ENCODE assay signal across 8 cellular contexts in the genomic region with DNA sequence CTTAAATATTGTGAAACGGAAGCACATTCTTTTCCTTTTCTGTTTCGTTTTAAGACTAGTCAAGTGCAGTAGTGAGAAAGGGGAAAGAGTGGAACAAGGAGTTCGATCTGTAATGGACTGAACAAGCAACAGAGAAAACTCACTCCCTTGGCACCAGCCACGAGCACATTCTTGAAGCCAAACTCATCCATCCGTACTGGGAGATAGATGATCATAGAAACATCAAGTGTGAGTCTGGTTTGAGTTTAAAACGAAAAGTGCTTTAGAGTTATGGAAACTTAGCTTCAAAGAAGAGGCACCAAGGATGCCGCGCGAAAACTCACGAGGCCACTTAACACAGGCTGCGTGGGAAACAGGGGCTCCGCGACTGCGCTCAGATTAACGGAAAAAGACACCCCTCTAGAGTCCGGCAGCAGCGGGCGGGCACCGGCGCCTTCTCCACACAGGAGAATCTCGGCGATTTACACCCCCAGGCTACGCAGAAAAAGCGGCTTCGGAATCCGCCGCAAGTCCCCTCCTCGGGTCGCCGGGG. TPM values are rescaled to one million over a fixed set of nuclear protein-coding genes. Genes with fewer than 3 reads are reported as not detected.
DNase-seq lines count a peak whose midpoint lies in the region; ATAC-seq, FAIRE-seq and TF ChIP-seq lines count a peak whose summit lies in the region.

No MANE protein-coding gene starts in this region.

- H3K27me3 ChIP-seq in BE2C (no peaks in the 10 kb centered on the region), iPS-15b (ENCODE audit: control insufficient read depth, insufficient read depth, low read length) (peaks cover 14% of the 10 kb centered on the region), skeletal muscle satellite cell (ENCODE audit: control insufficient read depth, insufficient read depth, low read length) (no peaks in the 10 kb centered on the region)

- peak; percentile 3 for ATAC-seq in GM19438 (IDR thresholded peaks at IDR 0.05; ENCODE audit: low read depth, unreplicated experiment)

- H3K4me3 ChIP-seq in BE2C (ENCODE audit: low read depth, low read length) = peak overlapping the region; percentile 51
- peak overlapping the region; percentile 50 for H3K4me3 ChIP-seq in astrocyte of the spinal cord (ENCODE audit: low read depth, low read length)
- H3K4me3 ChIP-seq in iPS-15b (ENCODE audit: low read depth, low read length) = peak overlapping the region; percentile 40
- peak overlapping the region; percentile 65 for H3K4me3 ChIP-seq in skeletal muscle satellite cell (ENCODE audit: low read length)

- H3K4me2 ChIP-seq in skeletal muscle satellite cell (ENCODE audit: low read length) = peak overlapping the region; percentile 81

- no peak for TF ChIP-seq CTCF in BE2C (IDR thresholded peaks at IDR 0.05; ENCODE audit: low read depth, low read length)
- no peak for TF ChIP-seq CTCF in astrocyte of the spinal cord (IDR thresholded peaks at IDR 0.05; ENCODE audit: low read depth, low read length)

- H3K36me3 ChIP-seq in BE2C (no peaks in the 10 kb centered on the region), iPS-15b (ENCODE audit: control insufficient read depth, insufficient read depth, low read length) (no peaks in the 10 kb centered on the region), skeletal muscle satellite cell (ENCODE audit: insufficient read depth, low read length) (no peaks in the 10 kb centered on the region)

- H3K9me3 ChIP-seq in BE2C = no peaks in the 10 kb centered on the region
- no peaks in the 10 kb centered on the region for H3K9me3 ChIP-seq in iPS-15b (ENCODE audit: control insufficient read depth, insufficient read depth, low read length)
- H3K9me3 ChIP-seq in skeletal muscle satellite cell (replicated peaks; ENCODE audit: low read length) = no peaks in the 10 kb centered on the region

- H3K4me1 ChIP-seq in BE2C (no peaks in the 10 kb centered on the region), iPS-15b (ENCODE audit: control insufficient read depth, insufficient read depth, low read length) (no peaks in the 10 kb centered on the region), skeletal muscle satellite cell (ENCODE audit: control insufficient read depth, insufficient read depth, low read length) (peaks cover 17% of the 10 kb centered on the region)

- DNase-seq in BE2C = no peak
- peak; percentile 36 for DNase-seq in NCI-H69 (lab: John Stamatoyannopoulos, UW)
- peak; percentile 82 for DNase-seq in astrocyte of the spinal cord (ENCODE audit: low read depth, low spot score)
- no peak for DNase-seq in GM12891 (ENCODE audit: insufficient read length, low spot score)
- DNase-seq in NCI-H774 (lab: John Stamatoyannopoulos, UW) = no peak

- no peak for FAIRE-seq in GM12891 (lab: Jason Lieb, UNC)

- H3K9ac ChIP-seq in iPS-15b (ENCODE audit: low read depth, low read length) = no peak overlapping the region
- H3K9ac ChIP-seq in skeletal muscle satellite cell (ENCODE audit: low read depth, low read length) = peak overlapping the region; percentile 84

- in situ Hi-C loops in astrocyte of the spinal cord (cut with HindIII; ENCODE audit: low sequenced_read_pairs) = no loop called here

- no peak for TF ChIP-seq POLR2A in GM12891 (IDR thresholded peaks at IDR 0.05; ENCODE audit: low read depth, low read length)

TF ChIP-seq in GM12891, 5 proteins besides CTCF, POLR2A, EP300 and RAD21:
- TF ChIP-seq POLR2AphosphoS5 (IDR thresholded peaks at IDR 0.05; ENCODE audit: low read depth, low read length) = no peak
- TF ChIP-seq PAX5 (IDR thresholded peaks at IDR 0.05; ENCODE audit: insufficient read depth, low read length, severe bottlenecking) = no peak
- no peak for TF ChIP-seq POU2F2 (IDR thresholded peaks at IDR 0.05; ENCODE audit: low read depth, low read length)
- TF ChIP-seq SPI1 (IDR thresholded peaks at IDR 0.05; ENCODE audit: low read depth, low read length) = no peak
- no peak for TF ChIP-seq TAF1 (IDR thresholded peaks at IDR 0.05; ENCODE audit: low read depth, low read length)

RNA-seq across cellular contexts. Expression of a gene that starts 0.7 kb away (rescaled TPM):
- 6.2 TPM for polyA plus RNA-seq in BE2C (2012; ENCODE audit: insufficient read depth, insufficient read length, low read depth)
- total RNA-seq in skeletal muscle satellite cell (2012; rRNA removed) = 2.5 and 5.9 TPM in 2 replicates
- polyA plus RNA-seq in GM12891 (2012; ENCODE audit: low read depth, missing spikeins) = 0.62 TPM

RNA-seq across cellular contexts. Expression of a gene that starts 28.7 kb away (rescaled TPM):
- polyA plus RNA-seq in BE2C (2012; ENCODE audit: insufficient read depth, insufficient read length, low read depth) = 66.8 TPM
- total RNA-seq in skeletal muscle satellite cell (2012; rRNA removed) = 50.4 and 72.7 TPM in 2 replicates
- polyA plus RNA-seq in GM12891 (2012; ENCODE audit: low read depth, missing spikeins) = 58.6 TPM

RNA-seq across cellular contexts. Expression of a gene that starts 37.7 kb away (rescaled TPM):
- polyA plus RNA-seq in BE2C (2012; ENCODE audit: insufficient read depth, insufficient read length, low read depth) = 87.6 TPM
- 16.2 and 31.0 TPM in 2 replicates for total RNA-seq in skeletal muscle satellite cell (2012; rRNA removed)
- polyA plus RNA-seq in GM12891 (2012; ENCODE audit: low read depth, missing spikeins) = 10.3 TPM

RNA-seq across cellular contexts. Expression of a gene that starts 37.9 kb away (rescaled TPM):
- 38.0 TPM for polyA plus RNA-seq in BE2C (2012; ENCODE audit: insufficient read depth, insufficient read length, low read depth)
- total RNA-seq in skeletal muscle satellite cell (2012; rRNA removed) = 14.7 and 18.3 TPM in 2 replicates
- 67.9 TPM for polyA plus RNA-seq in GM12891 (2012; ENCODE audit: low read depth, missing spikeins)

Comparison
In these comparisons a context has a peak if more than half of its experiments do, and no peak if none do; other contexts are left out.
1. DNase-seq: peak in NCI-H69 (single experiment) and astrocyte of the spinal cord (single experiment); none in BE2C (single experiment), GM12891 (single experiment) and NCI-H774 (single experiment).
2. Peak in every context shown above with its lines, with median percentiles within 50 percentile points of each other: H3K4me3 ChIP-seq.